In the genomic region with DNA sequence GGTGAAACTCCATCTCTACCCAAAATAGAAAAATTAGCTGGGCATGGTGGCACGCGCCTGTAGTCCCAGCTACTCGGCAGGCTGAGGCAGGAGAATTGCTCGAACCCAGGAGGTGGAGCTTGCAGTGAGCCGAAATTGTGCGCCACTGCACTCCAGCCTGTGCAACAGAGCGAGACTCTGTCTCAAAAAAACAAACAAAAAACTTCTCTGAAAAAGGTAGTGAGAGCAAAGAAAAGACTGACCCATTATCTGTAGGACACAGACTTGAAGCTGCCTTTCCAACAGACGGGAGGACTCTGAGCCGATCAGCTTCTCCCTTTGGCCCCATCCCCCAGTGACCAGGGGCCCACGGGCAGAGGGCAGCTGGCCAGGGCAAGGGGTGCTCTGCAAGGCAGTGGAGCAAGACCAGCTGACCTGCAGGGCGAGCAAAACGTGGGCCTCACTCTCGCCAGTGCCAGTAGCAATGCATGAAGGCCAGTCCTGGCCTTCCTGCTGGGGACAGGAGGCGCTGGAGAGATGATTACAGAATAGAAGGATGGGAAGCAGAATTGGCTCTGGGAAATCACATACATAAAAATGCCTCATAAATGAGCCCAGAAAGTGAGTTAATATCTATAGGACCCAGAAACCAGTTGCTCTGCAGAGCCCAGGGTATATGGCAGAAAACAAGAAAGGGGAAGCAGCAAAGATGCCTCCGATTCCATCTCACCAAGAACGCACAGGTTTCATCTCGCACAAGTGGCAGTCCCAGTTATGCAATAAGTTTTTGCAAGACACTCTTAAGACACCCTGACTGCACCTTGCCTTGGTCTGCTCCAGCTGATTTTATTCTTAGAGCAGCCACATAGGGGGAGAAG, we compare ENCODE assay signal across 6 cellular contexts. TPM values are rescaled to one million over a fixed set of nuclear protein-coding genes. Genes with fewer than 3 reads are reported as not detected.
DNase-seq lines count a peak whose midpoint lies in the region; ATAC-seq and TF ChIP-seq lines count a peak whose summit lies in the region.

No MANE protein-coding gene starts in this region.

- H3K9me3 Mint-ChIP-seq in CD8-positive, alpha-beta T cell, result no peaks in the 10 kb centered on the region
- no peaks in the 10 kb centered on the region for H3K9me3 Mint-ChIP-seq in T-cell
- H3K9me3 Mint-ChIP-seq in mesothelial cell of epicardium, result no peaks in the 10 kb centered on the region

- POLR2A ChIA-PET in CD8-positive, alpha-beta T cell (lab: Charles Lee), result interaction anchor here (0.8 to 27.7 kb wide), 6 partner anchors 10 to 131 kb away, joined by 3 to 810 read pairs (median 9); a partner anchor contains a TSS
- POLR2A ChIA-PET in T-cell (lab: Charles Lee), result interaction anchor here (0.6 to 1.8 kb wide), 7 partner anchors 10 to 764 kb away, joined by 3 to 24 read pairs (median 4); no protein-coding TSS in a partner anchor

- H3K27ac ChIP-seq in CD8-positive, alpha-beta T cell (ENCODE audit: low read depth, low read length), result peak overlapping the region; percentile 91

- H3K4me3 ChIP-seq in CD8-positive, alpha-beta T cell (ENCODE audit: low read depth, low read length), result peak overlapping the region; percentile 100

- no peaks in the 10 kb centered on the region for H3K27me3 Mint-ChIP-seq in CD8-positive, alpha-beta T cell (ENCODE audit: low read depth)
- no peaks in the 10 kb centered on the region for H3K27me3 Mint-ChIP-seq in T-cell
- no peaks in the 10 kb centered on the region for H3K27me3 Mint-ChIP-seq in mesothelial cell of epicardium (ENCODE audit: low read depth)

- DNase-seq in CD8-positive, alpha-beta T cell, result no peak
- DNase-seq in T-cell (no peak), mesothelial cell of epicardium (ENCODE audit: low spot score in 2 of 2, unreplicated experiment in 2 of 2) (no peak), RKO (ENCODE audit: low spot score) (no peak), omental fat pad (ENCODE audit: low spot score) (no peak)
- no peak for DNase-seq in activated CD8-positive, alpha-beta memory T cell treated with anti-CD3 and anti-CD28 coated beads, Interleukin-2, amount 50 U/mL, for 48 hours

- peaks cover 79% of the 10 kb centered on the region for H3K4me1 ChIP-seq in CD8-positive, alpha-beta T cell (ENCODE audit: insufficient read depth, low read length)

- intact Hi-C loops in CD8-positive, alpha-beta T cell (cut with DNase I, micrococcal nuclease), result loop anchor here (5.0 kb wide), 3 partner anchors 113 to 558 kb away; a partner anchor contains a TSS

- H3K36me3 Mint-ChIP-seq in CD8-positive, alpha-beta T cell, result peaks cover 64% of the 10 kb centered on the region
- H3K36me3 Mint-ChIP-seq in T-cell (peaks cover 44% of the 10 kb centered on the region), mesothelial cell of epicardium (peaks cover 9% of the 10 kb centered on the region)

- CTCF ChIA-PET in CD8-positive, alpha-beta T cell (lab: Charles Lee), result interaction anchor here (0.7 to 30.0 kb wide), 8 partner anchors 13 to 622 kb away, joined by 3 to 1398 read pairs (median 4); a partner anchor contains a TSS
- CTCF ChIA-PET in T-cell (lab: Charles Lee), result interaction anchor here (0.7 to 2.1 kb wide), 9 partner anchors 12 to 97 kb away, joined by 3 to 8 read pairs (median 4); a partner anchor contains a TSS

- H3K27me3 ChIP-seq in CD8-positive, alpha-beta T cell (ENCODE audit: insufficient read depth, low read length), result no peaks in the 10 kb centered on the region

- peak overlapping the region; percentile 95 for H3K4me3 Mint-ChIP-seq in CD8-positive, alpha-beta T cell
- H3K4me3 Mint-ChIP-seq in T-cell (peak overlapping the region; percentile 99), mesothelial cell of epicardium (peak overlapping the region; percentile 96)

- TF ChIP-seq CTCF in CD8-positive, alpha-beta T cell (IDR thresholded peaks at IDR 0.05), result no peak
- TF ChIP-seq CTCF in mesothelial cell of epicardium (IDR thresholded peaks at IDR 0.05; ENCODE audit: unreplicated experiment) (no peak), omental fat pad (IDR thresholded peaks at IDR 0.05) (no peak)

- ATAC-seq in CD8-positive, alpha-beta T cell, result no peak
- no peak for ATAC-seq in T-cell (replicated peaks in 1 of 4)
- no peak for ATAC-seq in omental fat pad (ENCODE audit: low FRiP score)

- H3K27ac Mint-ChIP-seq in CD8-positive, alpha-beta T cell, result peak overlapping the region; percentile 97
- H3K27ac Mint-ChIP-seq in T-cell, result peak overlapping the region; percentile 92 to 97
- H3K27ac Mint-ChIP-seq in mesothelial cell of epicardium, result peak overlapping the region; percentile 99

- peaks cover 32% of the 10 kb centered on the region for H3K36me3 ChIP-seq in CD8-positive, alpha-beta T cell (ENCODE audit: insufficient read depth, low read length)

- H3K9me3 ChIP-seq in CD8-positive, alpha-beta T cell (ENCODE audit: low read length), result no peaks in the 10 kb centered on the region

- H3K4me1 Mint-ChIP-seq in CD8-positive, alpha-beta T cell (ENCODE audit: low read depth), result peaks cover 78% of the 10 kb centered on the region
- H3K4me1 Mint-ChIP-seq in T-cell (peaks cover 71 to 79% (median 76%) of the 10 kb centered on the region in 3 donors), mesothelial cell of epicardium (peaks cover 57% of the 10 kb centered on the region)

RNA-seq across cellular contexts. Expression of a gene that starts 2.8 kb away (rescaled TPM):
- 100 to 1,000 TPM; 187 to 212 TPM for total RNA-seq in CD8-positive, alpha-beta T cell
- 100 to 1,000 TPM; 126 to 286 (median 269) TPM for total RNA-seq in T-cell
- total RNA-seq in mesothelial cell of epicardium, result 84.9 to 94.5 TPM (median 86.8 TPM) in 3 replicates
- total RNA-seq in omental fat pad, result 100 to 1,000 TPM in 2 of 4 donors, 10 to 100 TPM in 2; 66.4 to 226 (median 94.8) TPM

RNA-seq across cellular contexts. Expression of a gene that starts 31.1 kb away (rescaled TPM):
- total RNA-seq in CD8-positive, alpha-beta T cell, result 1 to 10 TPM; 6.5 to 7.9 TPM
- 10 to 100 TPM in 1 of 5 donors, 1 to 10 TPM in 4; 7.4 to 10.5 (median 9.1) TPM for total RNA-seq in T-cell
- 24.6 to 30.1 TPM (median 25.0 TPM) in 3 replicates for total RNA-seq in mesothelial cell of epicardium
- total RNA-seq in omental fat pad, result under 1 TPM; 0.19 to 0.48 (median 0.42) TPM

RNA-seq across cellular contexts. Expression of a gene that starts 41.4 kb away (rescaled TPM):
- total RNA-seq in CD8-positive, alpha-beta T cell, result 100 to 1,000 TPM; 285 to 311 TPM
- total RNA-seq in T-cell (100 to 1,000 TPM in 1 of 5 donors, 10 to 100 TPM in 4; 50.9 to 165 (median 55.4) TPM), mesothelial cell of epicardium (29.8 to 32.9 TPM (median 31.7 TPM) in 3 replicates), omental fat pad (10 to 100 TPM; 20.3 to 34.8 (median 22.2) TPM)

RNA-seq across cellular contexts. Expression of a gene that starts 48.9 kb away (rescaled TPM):
- 10 to 100 TPM; 14.8 to 18.0 TPM for total RNA-seq in CD8-positive, alpha-beta T cell
- 10 to 100 TPM; 15.3 to 25.4 (median 17.2) TPM for total RNA-seq in T-cell
- 12.3 to 14.4 TPM (median 13.5 TPM) in 3 replicates for total RNA-seq in mesothelial cell of epicardium
- 10 to 100 TPM in 3 of 4 donors, 1 to 10 TPM in 1; 7.8 to 20.3 (median 12.4) TPM for total RNA-seq in omental fat pad

Comparison
In these comparisons a context has a peak if more than half of its experiments do, and no peak if none do; other contexts are left out.
1. RNA of a gene that starts 31.1 kb away (total RNA-seq): 24.6 to 30.1 TPM in mesothelial cell of epicardium, 7.4 to 10.5 TPM in T-cell and 6.5 to 7.9 TPM in CD8-positive, alpha-beta T cell; 0.19 to 0.48 TPM in omental fat pad; every median in the first group is over 4 times any median in the second.
2. Peak in every context shown above with its lines, with median percentiles within 50 percentile points of each other: H3K27ac Mint-ChIP-seq and H3K4me3 Mint-ChIP-seq.